ENCODE assay signal across 1 cellular context in the genomic region with DNA sequence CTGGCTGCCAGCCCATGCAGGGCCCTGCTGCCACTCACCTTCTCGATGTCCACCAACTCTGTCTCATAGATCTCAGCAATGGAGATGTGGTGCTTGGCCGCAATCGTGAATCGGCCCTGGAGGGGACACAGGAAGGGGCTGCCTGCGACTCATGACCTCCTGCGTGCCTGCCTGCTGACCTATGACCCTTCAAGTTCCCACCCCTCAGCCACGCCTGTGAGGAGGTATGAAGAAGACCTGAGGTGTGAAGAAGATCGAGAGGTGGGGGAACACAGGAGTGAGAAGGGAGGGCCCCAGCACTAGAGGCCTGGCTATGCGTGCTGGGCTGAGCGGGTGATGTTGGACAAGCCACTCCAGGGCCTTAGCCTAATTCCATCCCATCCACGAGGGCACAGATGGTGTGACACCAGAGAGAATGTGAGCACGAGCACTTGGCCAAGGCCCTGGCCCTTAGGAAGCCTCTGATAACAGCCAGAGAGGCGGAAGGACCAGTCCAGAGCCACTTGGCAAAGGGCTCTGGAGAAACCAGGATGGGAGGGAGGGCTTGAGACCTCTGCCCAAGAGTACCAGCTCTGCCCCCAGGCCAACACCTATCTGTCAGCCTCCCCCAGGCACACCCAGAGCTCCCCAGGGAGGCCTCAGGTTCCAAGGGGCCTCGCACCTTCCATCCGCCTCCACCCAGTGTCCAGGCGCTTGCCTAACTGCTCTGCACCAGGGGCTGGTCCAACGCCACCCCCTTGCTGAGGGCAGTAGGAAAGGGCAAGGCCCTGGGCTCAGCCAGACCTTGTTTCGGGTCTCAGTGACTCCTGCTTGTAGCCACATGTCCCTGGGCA.
TF ChIP-seq lines count a peak whose summit lies in the region.

No MANE protein-coding gene starts in this region.

TF ChIP-seq in K562, 482 proteins besides CTCF, POLR2A, EP300 and RAD21:
- TF ChIP-seq ZBTB7A (IDR thresholded peaks at IDR 0.05; ENCODE audit: borderline replicate concordance, control insufficient read depth, low read depth, low read length) (peak; percentile 32; the same call in 1 of the 2 replicates), NR2C1 (IDR thresholded peaks at IDR 0.05) (peak; percentile 33; the same call in 1 of the 2 replicates), NR2C1 (tag; IDR thresholded peaks at IDR 0.05) (no peak), HOXB6 (CRISPR knock-in tag; IDR thresholded peaks at IDR 0.05; ENCODE audit: borderline replicate concordance) (no peak), NUFIP1 (IDR thresholded peaks at IDR 0.05; ENCODE audit: partially characterized antibody) (no peak)
- TF ChIP-seq, protein P1, sequence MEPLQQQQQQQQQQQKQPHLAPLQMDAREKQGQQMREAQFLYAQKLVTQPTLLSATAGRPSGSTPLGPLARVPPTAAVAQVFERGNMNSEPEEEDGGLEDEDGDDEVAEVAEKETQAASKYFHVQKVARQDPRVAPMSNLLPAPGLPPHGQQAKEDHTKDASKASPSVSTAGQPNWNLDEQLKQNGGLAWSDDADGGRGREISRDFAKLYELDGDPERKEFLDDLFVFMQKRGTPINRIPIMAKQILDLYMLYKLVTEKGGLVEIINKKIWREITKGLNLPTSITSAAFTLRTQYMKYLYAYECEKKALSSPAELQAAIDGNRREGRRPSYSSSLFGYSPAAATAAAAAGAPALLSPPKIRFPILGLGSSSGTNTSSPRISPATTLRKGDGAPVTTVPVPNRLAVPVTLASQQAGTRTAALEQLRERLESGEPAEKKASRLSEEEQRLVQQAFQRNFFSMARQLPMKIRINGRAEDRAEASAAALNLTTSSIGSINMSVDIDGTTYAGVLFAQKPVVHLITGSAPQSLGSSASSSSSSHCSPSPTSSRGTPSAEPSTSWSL (CRISPR knock-in tag; IDR thresholded peaks at IDR 0.05; ENCODE audit: borderline replicate concordance), result no peak
